Comparison of ENCODE assay signal across 1 cellular context in the genomic region with DNA sequence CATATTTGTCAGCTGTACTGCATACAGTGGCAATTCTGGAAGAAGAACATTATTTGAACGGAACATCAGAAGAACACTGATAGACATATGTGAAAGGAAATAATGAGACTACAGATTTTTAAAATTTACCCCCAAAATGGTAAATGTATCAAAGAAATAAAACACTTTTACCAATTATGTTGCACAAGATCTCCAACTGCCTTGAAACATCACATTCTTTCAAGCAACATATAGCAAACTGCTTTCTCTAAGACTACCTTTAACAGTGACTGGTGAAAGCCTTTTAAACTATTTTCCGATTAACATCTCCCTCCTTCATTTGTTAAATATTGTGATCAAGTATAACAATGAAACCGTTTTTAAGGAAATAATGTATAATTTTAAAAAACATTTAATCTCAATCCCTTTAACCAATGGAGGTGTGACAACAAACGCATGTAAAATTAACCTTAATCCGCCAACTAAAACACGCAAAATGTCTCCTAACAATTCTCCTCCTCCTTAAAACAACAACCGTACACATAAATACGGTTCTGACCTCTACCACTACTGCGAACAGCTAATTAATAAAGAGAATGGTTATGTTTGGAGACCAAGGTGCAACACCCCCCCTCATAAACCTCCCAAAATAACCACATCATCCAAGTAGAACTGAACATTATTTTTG.
TF ChIP-seq lines count a peak whose summit lies in the region.

No MANE protein-coding gene starts in this region.

TF ChIP-seq in SK-N-SH, 30 proteins besides CTCF, POLR2A, EP300 and RAD21 (continued from another document):
- TF ChIP-seq, protein P1, sequence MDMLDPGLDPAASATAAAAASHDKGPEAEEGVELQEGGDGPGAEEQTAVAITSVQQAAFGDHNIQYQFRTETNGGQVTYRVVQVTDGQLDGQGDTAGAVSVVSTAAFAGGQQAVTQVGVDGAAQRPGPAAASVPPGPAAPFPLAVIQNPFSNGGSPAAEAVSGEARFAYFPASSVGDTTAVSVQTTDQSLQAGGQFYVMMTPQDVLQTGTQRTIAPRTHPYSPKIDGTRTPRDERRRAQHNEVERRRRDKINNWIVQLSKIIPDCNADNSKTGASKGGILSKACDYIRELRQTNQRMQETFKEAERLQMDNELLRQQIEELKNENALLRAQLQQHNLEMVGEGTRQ (IDR thresholded peaks at IDR 0.05; ENCODE audit: borderline replicate concordance, low read depth, low read length): no peak
- no peak for TF ChIP-seq MEF2A (IDR thresholded peaks at IDR 0.05; ENCODE audit: borderline replicate concordance, low read depth)
- no peak for TF ChIP-seq FOXJ3 (CRISPR knock-in tag; IDR thresholded peaks at IDR 0.05)
- no peak for TF ChIP-seq NRF1 (IDR thresholded peaks at IDR 0.05; ENCODE audit: low read depth, low read length)
- TF ChIP-seq, protein P2, sequence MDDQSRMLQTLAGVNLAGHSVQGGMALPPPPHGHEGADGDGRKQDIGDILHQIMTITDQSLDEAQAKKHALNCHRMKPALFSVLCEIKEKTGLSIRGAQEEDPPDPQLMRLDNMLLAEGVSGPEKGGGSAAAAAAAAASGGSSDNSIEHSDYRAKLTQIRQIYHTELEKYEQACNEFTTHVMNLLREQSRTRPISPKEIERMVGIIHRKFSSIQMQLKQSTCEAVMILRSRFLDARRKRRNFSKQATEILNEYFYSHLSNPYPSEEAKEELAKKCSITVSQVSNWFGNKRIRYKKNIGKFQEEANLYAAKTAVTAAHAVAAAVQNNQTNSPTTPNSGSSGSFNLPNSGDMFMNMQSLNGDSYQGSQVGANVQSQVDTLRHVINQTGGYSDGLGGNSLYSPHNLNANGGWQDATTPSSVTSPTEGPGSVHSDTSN (IDR thresholded peaks at IDR 0.05): no peak
- TF ChIP-seq NFIC (IDR thresholded peaks at IDR 0.05; ENCODE audit: borderline replicate concordance): no peak
- TF ChIP-seq RFX5 (IDR thresholded peaks at IDR 0.05; ENCODE audit: low read length): no peak
- TF ChIP-seq POLR2AphosphoS5 (IDR thresholded peaks at IDR 0.05; ENCODE audit: low read depth, low read length): no peak
